Comparison of ENCODE assay signal across 9 cellular contexts in the genomic region with DNA sequence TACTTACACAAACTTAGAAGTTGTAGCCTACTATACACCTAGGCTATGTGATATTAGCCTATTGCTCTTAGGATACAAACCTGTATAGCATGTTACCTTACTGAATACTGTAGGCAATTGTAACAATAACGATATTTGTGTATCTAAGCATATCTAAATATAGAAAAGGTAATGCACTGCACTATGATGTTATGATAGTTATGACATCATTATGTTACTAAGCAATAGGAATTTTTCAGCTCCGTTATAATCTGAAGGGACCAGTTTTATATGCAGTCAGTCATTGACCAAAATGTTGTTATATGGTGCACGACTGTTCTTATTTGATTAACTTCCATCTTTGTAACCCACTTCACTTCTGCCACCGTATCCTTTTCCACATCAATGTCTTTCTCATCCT.
"Had no signal": no experiment of that assay in that cellular context is flagged by ENCODE, and none has a peak within 500 bp of the region (broad histone marks: within the 10 kb centered on the region; RNA-seq: fewer than 3 reads in every experiment).

No MANE protein-coding gene starts in this region.

- ATAC-seq: GM23338, K562 had no signal

- H2AFZ ChIP-seq: GM23338 had no signal

- DNase-seq: H9, HCEC 1CT, HFFc6, IMR-90 had no signal

- H3K9ac ChIP-seq: KMS-11 had no signal

- H3K27ac ChIP-seq: HL-60, KMS-11 had no signal

- H3K27ac Mint-ChIP-seq: GM23338, H9, HFFc6 had no signal

- H3K4me2 ChIP-seq: KMS-11 had no signal

- H3K4me3 Mint-ChIP-seq: GM23338, H9, HFFc6 had no signal

- H3K4me3 ChIP-seq: GM23338, K562 had no signal

- FAIRE-seq: H1, K562 had no signal
